ENCODE assay signal across 1 cellular context in genomic region chr3:17144665-17144993, GRCh38.
TF ChIP-seq lines count a peak whose summit lies in the region.

No MANE protein-coding gene starts in this region.

TF ChIP-seq in GM12878, 131 proteins besides CTCF, POLR2A, EP300 and RAD21 (continued from another document):
- TF ChIP-seq ZBTB11 (CRISPR knock-in tag; IDR thresholded peaks at IDR 0.05), result no peak
- TF ChIP-seq BCL11A (IDR thresholded peaks at IDR 0.05; ENCODE audit: low read depth, low read length), result peak; percentile 45; the same call in 1 of the 2 replicates
- TF ChIP-seq IRF4 (IDR thresholded peaks at IDR 0.05; ENCODE audit: low read depth, low read length), result peak; percentile 82; the same call in 1 of the 2 replicates
- peak in 1 of 2 experiments; percentile 16; a peak in 1 of 4 replicates for TF ChIP-seq IKZF2 (IDR thresholded peaks at IDR 0.05)
- TF ChIP-seq JUNB (IDR thresholded peaks at IDR 0.05), result peak; percentile 78; the same call in 1 of the 2 replicates
- TF ChIP-seq, protein P1, sequence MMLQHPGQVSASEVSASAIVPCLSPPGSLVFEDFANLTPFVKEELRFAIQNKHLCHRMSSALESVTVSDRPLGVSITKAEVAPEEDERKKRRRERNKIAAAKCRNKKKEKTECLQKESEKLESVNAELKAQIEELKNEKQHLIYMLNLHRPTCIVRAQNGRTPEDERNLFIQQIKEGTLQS (IDR thresholded peaks at IDR 0.05; ENCODE audit: borderline replicate concordance, extremely low read depth, low read depth, low read length), result no peak
